In the genomic region with DNA sequence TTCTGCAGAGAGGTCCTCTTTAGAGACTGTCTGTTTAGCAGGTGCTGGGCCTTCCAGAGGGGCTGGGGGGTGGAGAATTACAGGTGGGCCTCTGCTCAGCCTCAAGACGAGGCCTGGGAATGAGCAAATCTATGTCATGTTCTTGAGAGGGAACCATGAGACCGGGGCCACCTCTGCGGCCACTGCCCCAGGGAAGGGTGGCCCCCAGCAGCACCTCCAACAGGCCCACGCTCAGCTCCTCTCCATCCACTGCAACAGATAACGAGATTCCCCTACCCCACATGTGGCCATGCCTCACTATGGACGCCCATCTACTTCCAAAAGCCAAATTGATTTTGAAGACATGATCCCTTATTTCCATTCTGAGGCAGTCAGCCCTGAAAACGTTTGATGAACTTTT, we compare ENCODE assay signal across 26 cellular contexts.
DNase-seq lines count a peak whose midpoint lies in the region; ATAC-seq, FAIRE-seq and TF ChIP-seq lines count a peak whose summit lies in the region.
"Had no signal": no experiment of that assay in that cellular context is flagged by ENCODE, and none has a peak within 500 bp of the region (broad histone marks: within the 10 kb centered on the region; RNA-seq: fewer than 3 reads in every experiment).

No MANE protein-coding gene starts in this region.

- intact Hi-C loops in kidney (cut with DNase I), result no loop called here

- H3K9me3 ChIP-seq in BLaER1 treated with 17β-estradiol and CSF1 and Interleukin-3, amounts not matched to agents 10 nM and 100 nM (replicated peaks in 1 of 11), result no peaks in the 10 kb centered on the region
- H3K9me3 ChIP-seq in kidney (ENCODE audit: control insufficient read depth in 1 of 2, low read length in 2 of 2), result no peaks in the 10 kb centered on the region
- H3K9me3 ChIP-seq in MG63, result no peaks in the 10 kb centered on the region
- H3K9me3 ChIP-seq: BE2C had no signal

- H3K4me2 ChIP-seq in BLaER1 treated with 17β-estradiol and CSF1 and Interleukin-3, amounts not matched to agents 10 nM and 100 nM, result peak overlapping the region in 7 of 11 experiments; percentile 14 to 97 (median 84); a peak in 11 of 22 replicates

- peaks cover 0 to 3% (median 0%) of the 10 kb centered on the region in 11 experiments; a peak in 1 of 22 replicates for H4K20me1 ChIP-seq in BLaER1 treated with 17β-estradiol and CSF1 and Interleukin-3, amounts not matched to agents 10 nM and 100 nM

- H3K27ac ChIP-seq in BLaER1 treated with 17β-estradiol and CSF1 and Interleukin-3, amounts not matched to agents 10 nM and 100 nM, result no peak overlapping the region
- H3K27ac ChIP-seq in kidney (ENCODE audit: low read depth in 2 of 2, low read length in 2 of 2), result no peak overlapping the region

- H3K4me3 Mint-ChIP-seq in osteocyte (ENCODE audit: unreplicated experiment), result no peak overlapping the region
- H3K4me3 Mint-ChIP-seq: CD14-positive monocyte; CD4-positive, alpha-beta memory T cell; CD4-positive, CD25-positive, alpha-beta regulatory T cell; CD8-positive, alpha-beta memory T cell had no signal

- TF ChIP-seq CTCF in kidney (IDR thresholded peaks at IDR 0.05; ENCODE audit: borderline replicate concordance, extremely low read depth, insufficient read depth), result no peak
- TF ChIP-seq CTCF in osteocyte (IDR thresholded peaks at IDR 0.05), result no peak

- peak; percentile 37 for DNase-seq in kidney
- DNase-seq in MG63, result no peak
- DNase-seq in osteocyte (ENCODE audit: extremely low spot score, unreplicated experiment), result no peak
- DNase-seq: 8988T; ACHN; BE2C; C1 segment of cervical spinal cord; CD4-positive, alpha-beta memory T cell; CD4-positive, CD25-positive, alpha-beta regulatory T cell; COR-L47; DMS 273 treated with DMSO at 0.1 percent for 48 hours; DMS153; DMS53; DMS79; DND-41; EL; GDM1 had no signal

- ATAC-seq in GM18519 (IDR thresholded peaks at IDR 0.05; ENCODE audit: low FRiP score, unreplicated experiment), result no peak
- ATAC-seq: GM12878 had no signal

- H3K4me1 Mint-ChIP-seq in osteocyte (ENCODE audit: unreplicated experiment), result no peaks in the 10 kb centered on the region
- H3K4me1 Mint-ChIP-seq: CD14-positive monocyte; CD4-positive, alpha-beta memory T cell; CD4-positive, CD25-positive, alpha-beta regulatory T cell; CD8-positive, alpha-beta memory T cell had no signal

- H3K27me3 ChIP-seq in BLaER1 treated with 17β-estradiol and CSF1 and Interleukin-3, amounts not matched to agents 10 nM and 100 nM, result peaks cover 0 to 18% (median 0%) of the 10 kb centered on the region in 11 experiments; a peak in 5 of 22 replicates
- H3K27me3 ChIP-seq in MG63, result no peaks in the 10 kb centered on the region; the same call in 1 of the 2 replicates
- H3K27me3 ChIP-seq: BE2C had no signal

- no peak overlapping the region for H3K27ac Mint-ChIP-seq in osteocyte (ENCODE audit: unreplicated experiment)
- H3K27ac Mint-ChIP-seq: CD4-positive, alpha-beta memory T cell; CD4-positive, CD25-positive, alpha-beta regulatory T cell; CD8-positive, alpha-beta memory T cell had no signal

- FAIRE-seq in kidney (lab: Jason Lieb, UNC), result no peak
- FAIRE-seq: A204.1, GM12878, GM12892, GM18507, GM19239 had no signal

- H3K36me3 ChIP-seq in BLaER1 treated with 17β-estradiol and CSF1 and Interleukin-3, amounts not matched to agents 10 nM and 100 nM, result peaks cover 0 to 41% (median 0%) of the 10 kb centered on the region in 11 experiments; a peak in 5 of 22 replicates
- H3K36me3 ChIP-seq in kidney (ENCODE audit: control insufficient read depth in 1 of 2, insufficient read depth in 2 of 2, low read length in 2 of 2) (no peaks in the 10 kb centered on the region), MG63 (no peaks in the 10 kb centered on the region)
- H3K36me3 ChIP-seq: BE2C had no signal

- H3K4me3 ChIP-seq in BLaER1 treated with 17β-estradiol and CSF1 and Interleukin-3, amounts not matched to agents 10 nM and 100 nM, result no peak overlapping the region
- H3K4me3 ChIP-seq in kidney (ENCODE audit: low read length in 2 of 2) (no peak overlapping the region), MG63 (no peak overlapping the region)
- H3K4me3 ChIP-seq: GM12878 had no signal

- H3K9ac ChIP-seq in BLaER1 treated with 17β-estradiol and CSF1 and Interleukin-3, amounts not matched to agents 10 nM and 100 nM, result no peak overlapping the region
- no peak overlapping the region for H3K9ac ChIP-seq in kidney (ENCODE audit: low read length in 2 of 2)

- H3K9me3 Mint-ChIP-seq in osteocyte (ENCODE audit: unreplicated experiment), result peaks cover 33% of the 10 kb centered on the region

- H3K36me3 Mint-ChIP-seq in osteocyte (ENCODE audit: unreplicated experiment), result no peaks in the 10 kb centered on the region
- H3K36me3 Mint-ChIP-seq: CD14-positive monocyte; CD4-positive, alpha-beta memory T cell; CD4-positive, CD25-positive, alpha-beta regulatory T cell; CD8-positive, alpha-beta memory T cell had no signal

- H3K4me1 ChIP-seq in BLaER1 treated with 17β-estradiol and CSF1 and Interleukin-3, amounts not matched to agents 10 nM and 100 nM, result peaks cover 21 to 68% (median 58%) of the 10 kb centered on the region in 10 experiments
- H3K4me1 ChIP-seq in kidney (ENCODE audit: control insufficient read depth in 1 of 2, insufficient read depth in 1 of 2, low read depth in 1 of 2, low read length in 2 of 2), result peaks cover 0 to 4% of the 10 kb centered on the region in 2 donors
- H3K4me1 ChIP-seq: BE2C had no signal

- H3K27me3 Mint-ChIP-seq in osteocyte (ENCODE audit: unreplicated experiment), result no peaks in the 10 kb centered on the region
- H3K27me3 Mint-ChIP-seq: CD4-positive, alpha-beta memory T cell; CD4-positive, CD25-positive, alpha-beta regulatory T cell; CD8-positive, alpha-beta memory T cell had no signal
